In the genomic region with DNA sequence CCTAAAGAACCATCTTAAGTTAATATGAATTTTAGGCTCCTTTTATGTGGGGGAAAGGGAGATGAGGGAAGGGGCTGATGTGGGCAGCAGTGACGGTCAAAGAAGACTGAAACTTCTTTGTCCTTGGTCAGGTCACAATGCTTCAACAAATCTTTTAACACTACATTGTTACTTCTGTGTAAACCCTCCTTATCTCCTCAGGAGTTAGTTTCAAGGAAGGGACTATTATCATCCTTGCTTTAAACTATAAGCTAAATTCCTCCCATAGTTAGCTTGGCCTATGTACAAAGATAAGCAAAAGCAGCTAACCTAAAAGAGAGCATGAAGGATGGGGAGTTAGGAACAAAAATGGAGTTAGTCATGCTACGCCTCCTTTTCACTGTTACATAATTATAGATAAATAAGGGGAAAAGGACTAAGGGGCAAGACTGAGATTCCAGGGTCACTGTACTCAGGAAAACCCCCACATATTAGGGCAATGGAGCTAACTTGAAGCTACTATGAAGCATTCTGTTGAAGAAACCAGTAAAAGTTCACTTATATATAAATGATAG, we compare ENCODE assay signal across 20 cellular contexts.
"Had no signal": no experiment of that assay in that cellular context is flagged by ENCODE, and none has a peak within 500 bp of the region (broad histone marks: within the 10 kb centered on the region; RNA-seq: fewer than 3 reads in every experiment).

No MANE protein-coding gene starts in this region.

- H3K4me1 ChIP-seq: left ventricle myocardium inferior, tibial nerve, uterus had no signal

- H3K36me3 Mint-ChIP-seq: brain, WTC11 had no signal

- H3K36me3 ChIP-seq: left ventricle myocardium inferior, tibial nerve, uterus had no signal

- H3K27me3 Mint-ChIP-seq: brain; central memory CD8-positive, alpha-beta T cell; memory B cell had no signal

- H3K27me3 ChIP-seq: tibial nerve, uterus had no signal

- H3K9me3 Mint-ChIP-seq: brain; central memory CD8-positive, alpha-beta T cell; memory B cell; nephron; WTC11 had no signal

- FAIRE-seq: TTC549 had no signal

- ATAC-seq: WTC11 had no signal

- DNase-seq: activated CD4-positive, alpha-beta T cell treated with anti-CD3 and anti-CD28 coated beads for 4 hours; activated gamma-delta T cell treated with Interleukin-2 at 50 U/mL for 16 hours; activated T-cell treated with anti-CD3 and anti-CD28 coated beads, Interleukin-2, amount 50 U/mL, for 48 hours; amygdala; foreskin fibroblast; hypothalamus; left ventricle myocardium inferior; occipital lobe; stimulated activated CD4-positive, alpha-beta T cell treated with anti-CD3 and anti-CD28 coated beads, Interleukin-15, amount 100 ng/mL, for 24 hours; stimulated activated CD4-positive, alpha-beta T cell treated with anti-CD3 and anti-CD28 coated beads, Interleukin-4, amount 100 ng/mL, for 1 hour; uterus had no signal

- H3K4me3 Mint-ChIP-seq: brain; central memory CD8-positive, alpha-beta T cell; memory B cell; nephron; WTC11 had no signal

- H3K27ac ChIP-seq: coronary artery, left ventricle myocardium inferior, SK-N-MC, tibial nerve, uterus had no signal

- H3K27ac Mint-ChIP-seq: brain, memory B cell, nephron, WTC11 had no signal

- H3K4me3 ChIP-seq: coronary artery, left ventricle myocardium inferior, SK-N-MC, tibial nerve, uterus had no signal

- H3K4me1 Mint-ChIP-seq: brain, memory B cell, nephron, WTC11 had no signal
